In the genomic region with DNA sequence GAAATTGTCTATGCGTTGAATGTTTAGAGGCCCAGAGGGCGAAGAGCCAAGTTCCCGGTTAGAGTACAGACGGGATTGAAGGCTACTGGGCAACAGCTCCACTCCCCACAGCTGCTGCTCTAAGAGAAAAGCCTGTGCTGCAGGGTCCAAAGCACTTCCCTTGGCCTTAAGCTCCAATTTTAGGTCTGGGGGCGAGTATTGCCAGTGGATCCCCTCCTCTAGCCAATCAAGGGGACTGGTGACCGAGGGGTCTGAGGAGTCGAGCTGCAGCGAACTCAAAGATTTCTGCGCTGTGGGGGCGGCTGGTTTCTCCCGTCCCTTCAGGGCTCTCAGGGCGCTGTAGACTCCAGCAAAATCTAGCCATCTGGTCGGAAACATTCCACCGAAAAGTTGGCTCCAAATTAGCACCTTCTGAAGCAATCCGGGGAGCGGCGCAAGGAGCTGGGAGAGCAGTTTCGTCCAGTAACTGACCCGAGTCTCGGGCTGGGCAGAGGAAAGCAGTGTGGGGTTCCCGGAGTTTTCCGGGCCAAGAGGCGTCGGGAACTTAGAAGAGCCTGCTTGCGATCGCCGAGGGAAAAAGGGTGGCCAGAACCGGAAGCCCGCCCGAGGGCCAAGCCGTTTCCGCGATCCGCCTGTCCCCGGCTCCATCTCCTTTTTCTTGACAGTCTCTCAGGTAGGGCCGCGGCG, we compare ENCODE assay signal across 1 cellular context.
TF ChIP-seq lines count a peak whose summit lies in the region.

No MANE protein-coding gene starts in this region.

TF ChIP-seq in WTC11, 78 proteins besides CTCF, POLR2A, EP300 and RAD21 (continued from another document):
- TF ChIP-seq, protein P1, sequence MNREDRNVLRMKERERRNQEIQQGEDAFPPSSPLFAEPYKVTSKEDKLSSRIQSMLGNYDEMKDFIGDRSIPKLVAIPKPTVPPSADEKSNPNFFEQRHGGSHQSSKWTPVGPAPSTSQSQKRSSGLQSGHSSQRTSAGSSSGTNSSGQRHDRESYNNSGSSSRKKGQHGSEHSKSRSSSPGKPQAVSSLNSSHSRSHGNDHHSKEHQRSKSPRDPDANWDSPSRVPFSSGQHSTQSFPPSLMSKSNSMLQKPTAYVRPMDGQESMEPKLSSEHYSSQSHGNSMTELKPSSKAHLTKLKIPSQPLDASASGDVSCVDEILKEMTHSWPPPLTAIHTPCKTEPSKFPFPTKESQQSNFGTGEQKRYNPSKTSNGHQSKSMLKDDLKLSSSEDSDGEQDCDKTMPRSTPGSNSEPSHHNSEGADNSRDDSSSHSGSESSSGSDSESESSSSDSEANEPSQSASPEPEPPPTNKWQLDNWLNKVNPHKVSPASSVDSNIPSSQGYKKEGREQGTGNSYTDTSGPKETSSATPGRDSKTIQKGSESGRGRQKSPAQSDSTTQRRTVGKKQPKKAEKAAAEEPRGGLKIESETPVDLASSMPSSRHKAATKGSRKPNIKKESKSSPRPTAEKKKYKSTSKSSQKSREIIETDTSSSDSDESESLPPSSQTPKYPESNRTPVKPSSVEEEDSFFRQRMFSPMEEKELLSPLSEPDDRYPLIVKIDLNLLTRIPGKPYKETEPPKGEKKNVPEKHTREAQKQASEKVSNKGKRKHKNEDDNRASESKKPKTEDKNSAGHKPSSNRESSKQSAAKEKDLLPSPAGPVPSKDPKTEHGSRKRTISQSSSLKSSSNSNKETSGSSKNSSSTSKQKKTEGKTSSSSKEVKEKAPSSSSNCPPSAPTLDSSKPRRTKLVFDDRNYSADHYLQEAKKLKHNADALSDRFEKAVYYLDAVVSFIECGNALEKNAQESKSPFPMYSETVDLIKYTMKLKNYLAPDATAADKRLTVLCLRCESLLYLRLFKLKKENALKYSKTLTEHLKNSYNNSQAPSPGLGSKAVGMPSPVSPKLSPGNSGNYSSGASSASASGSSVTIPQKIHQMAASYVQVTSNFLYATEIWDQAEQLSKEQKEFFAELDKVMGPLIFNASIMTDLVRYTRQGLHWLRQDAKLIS (CRISPR knock-in tag; IDR thresholded peaks at IDR 0.05; ENCODE audit: borderline replicate concordance), result no peak
- TF ChIP-seq, protein P2, sequence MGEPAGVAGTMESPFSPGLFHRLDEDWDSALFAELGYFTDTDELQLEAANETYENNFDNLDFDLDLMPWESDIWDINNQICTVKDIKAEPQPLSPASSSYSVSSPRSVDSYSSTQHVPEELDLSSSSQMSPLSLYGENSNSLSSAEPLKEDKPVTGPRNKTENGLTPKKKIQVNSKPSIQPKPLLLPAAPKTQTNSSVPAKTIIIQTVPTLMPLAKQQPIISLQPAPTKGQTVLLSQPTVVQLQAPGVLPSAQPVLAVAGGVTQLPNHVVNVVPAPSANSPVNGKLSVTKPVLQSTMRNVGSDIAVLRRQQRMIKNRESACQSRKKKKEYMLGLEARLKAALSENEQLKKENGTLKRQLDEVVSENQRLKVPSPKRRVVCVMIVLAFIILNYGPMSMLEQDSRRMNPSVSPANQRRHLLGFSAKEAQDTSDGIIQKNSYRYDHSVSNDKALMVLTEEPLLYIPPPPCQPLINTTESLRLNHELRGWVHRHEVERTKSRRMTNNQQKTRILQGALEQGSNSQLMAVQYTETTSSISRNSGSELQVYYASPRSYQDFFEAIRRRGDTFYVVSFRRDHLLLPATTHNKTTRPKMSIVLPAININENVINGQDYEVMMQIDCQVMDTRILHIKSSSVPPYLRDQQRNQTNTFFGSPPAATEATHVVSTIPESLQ (CRISPR knock-in tag; IDR thresholded peaks at IDR 0.05), result no peak
- TF ChIP-seq KAT7 (CRISPR knock-in tag; IDR thresholded peaks at IDR 0.05; ENCODE audit: borderline replicate concordance) (no peak), OVOL2 (CRISPR knock-in tag; IDR thresholded peaks at IDR 0.05; ENCODE audit: borderline replicate concordance) (no peak), NFYB (CRISPR knock-in tag; conservative IDR thresholded peaks at IDR 0.05; ENCODE audit: low read depth) (no peak), ZNF396 (CRISPR knock-in tag; IDR thresholded peaks at IDR 0.05; ENCODE audit: borderline replicate concordance) (no peak), RELA (CRISPR knock-in tag; IDR thresholded peaks at IDR 0.05; ENCODE audit: borderline replicate concordance) (no peak), JAZF1 (CRISPR knock-in tag; IDR thresholded peaks at IDR 0.05) (no peak), ESRRA (CRISPR knock-in tag; IDR thresholded peaks at IDR 0.05; ENCODE audit: borderline replicate concordance) (no peak), CREM (CRISPR knock-in tag; IDR thresholded peaks at IDR 0.05) (no peak), ZNF219 (CRISPR knock-in tag; IDR thresholded peaks at IDR 0.05; ENCODE audit: borderline replicate concordance) (no peak), TEAD4 (CRISPR knock-in tag; IDR thresholded peaks at IDR 0.05) (no peak), ELF4 (CRISPR knock-in tag; IDR thresholded peaks at IDR 0.05; ENCODE audit: low read depth) (no peak), HMGA2 (CRISPR knock-in tag; IDR thresholded peaks at IDR 0.05) (no peak), SOX15 (CRISPR knock-in tag; IDR thresholded peaks at IDR 0.05) (no peak)
- TF ChIP-seq, protein P3, sequence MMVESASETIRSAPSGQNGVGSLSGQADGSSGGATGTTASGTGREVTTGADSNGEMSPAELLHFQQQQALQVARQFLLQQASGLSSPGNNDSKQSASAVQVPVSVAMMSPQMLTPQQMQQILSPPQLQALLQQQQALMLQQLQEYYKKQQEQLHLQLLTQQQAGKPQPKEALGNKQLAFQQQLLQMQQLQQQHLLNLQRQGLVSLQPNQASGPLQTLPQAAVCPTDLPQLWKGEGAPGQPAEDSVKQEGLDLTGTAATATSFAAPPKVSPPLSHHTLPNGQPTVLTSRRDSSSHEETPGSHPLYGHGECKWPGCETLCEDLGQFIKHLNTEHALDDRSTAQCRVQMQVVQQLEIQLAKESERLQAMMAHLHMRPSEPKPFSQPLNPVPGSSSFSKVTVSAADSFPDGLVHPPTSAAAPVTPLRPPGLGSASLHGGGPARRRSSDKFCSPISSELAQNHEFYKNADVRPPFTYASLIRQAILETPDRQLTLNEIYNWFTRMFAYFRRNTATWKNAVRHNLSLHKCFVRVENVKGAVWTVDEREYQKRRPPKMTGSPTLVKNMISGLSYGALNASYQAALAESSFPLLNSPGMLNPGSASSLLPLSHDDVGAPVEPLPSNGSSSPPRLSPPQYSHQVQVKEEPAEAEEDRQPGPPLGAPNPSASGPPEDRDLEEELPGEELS (CRISPR knock-in tag; IDR thresholded peaks at IDR 0.05), result no peak
- TF ChIP-seq, protein P4, sequence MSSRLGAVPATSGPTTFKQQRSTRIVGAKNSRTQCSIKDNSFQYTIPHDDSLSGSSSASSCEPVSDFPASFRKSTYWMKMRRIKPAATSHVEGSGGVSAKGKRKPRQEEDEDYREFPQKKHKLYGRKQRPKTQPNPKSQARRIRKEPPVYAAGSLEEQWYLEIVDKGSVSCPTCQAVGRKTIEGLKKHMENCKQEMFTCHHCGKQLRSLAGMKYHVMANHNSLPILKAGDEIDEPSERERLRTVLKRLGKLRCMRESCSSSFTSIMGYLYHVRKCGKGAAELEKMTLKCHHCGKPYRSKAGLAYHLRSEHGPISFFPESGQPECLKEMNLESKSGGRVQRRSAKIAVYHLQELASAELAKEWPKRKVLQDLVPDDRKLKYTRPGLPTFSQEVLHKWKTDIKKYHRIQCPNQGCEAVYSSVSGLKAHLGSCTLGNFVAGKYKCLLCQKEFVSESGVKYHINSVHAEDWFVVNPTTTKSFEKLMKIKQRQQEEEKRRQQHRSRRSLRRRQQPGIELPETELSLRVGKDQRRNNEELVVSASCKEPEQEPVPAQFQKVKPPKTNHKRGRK (CRISPR knock-in tag; IDR thresholded peaks at IDR 0.05; ENCODE audit: borderline replicate concordance), result no peak
- TF ChIP-seq, protein P5, sequence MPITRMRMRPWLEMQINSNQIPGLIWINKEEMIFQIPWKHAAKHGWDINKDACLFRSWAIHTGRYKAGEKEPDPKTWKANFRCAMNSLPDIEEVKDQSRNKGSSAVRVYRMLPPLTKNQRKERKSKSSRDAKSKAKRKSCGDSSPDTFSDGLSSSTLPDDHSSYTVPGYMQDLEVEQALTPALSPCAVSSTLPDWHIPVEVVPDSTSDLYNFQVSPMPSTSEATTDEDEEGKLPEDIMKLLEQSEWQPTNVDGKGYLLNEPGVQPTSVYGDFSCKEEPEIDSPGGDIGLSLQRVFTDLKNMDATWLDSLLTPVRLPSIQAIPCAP (CRISPR knock-in tag; IDR thresholded peaks at IDR 0.05), result no peak
